8 cellular contexts compared by ENCODE assay signal in genomic region chr12:49706351-49707126, GRCh38. TPM values are rescaled to one million over a fixed set of nuclear protein-coding genes. Genes with fewer than 3 reads are reported as not detected.
DNase-seq lines count a peak whose midpoint lies in the region; ATAC-seq and TF ChIP-seq lines count a peak whose summit lies in the region.

No MANE protein-coding gene starts in this region.

- TF ChIP-seq EP300 in esophagus muscularis mucosa (IDR thresholded peaks at IDR 0.05) (no peak), transverse colon (IDR thresholded peaks at IDR 0.05; ENCODE audit: low read depth) (no peak)

- peaks cover 7% of the 10 kb centered on the region for H3K36me3 Mint-ChIP-seq in activated CD4-positive, alpha-beta memory T cell treated with anti-CD3 and anti-CD28 coated beads, Interleukin-2, amount 10 ng/mL, durations not matched to agents 7 days and 5 days (ENCODE audit: low read depth)

- peak overlapping the region; percentile 65 for H3K27ac Mint-ChIP-seq in activated CD4-positive, alpha-beta memory T cell treated with anti-CD3 and anti-CD28 coated beads, Interleukin-2, amount 10 ng/mL, durations not matched to agents 7 days and 5 days

- under 1% methylated on average over 26 of the region's 43 CpGs for WGBS in esophagus muscularis mucosa
- 6 to 19% methylated on average over 4 to 39 of the region's 43 CpGs for WGBS in transverse colon (ENCODE audit: low coverage in 1 of 2), 2 donors

- CTCF ChIA-PET in activated CD4-positive, alpha-beta memory T cell treated with anti-CD3 and anti-CD28 coated beads, Interleukin-2, amount 10 ng/mL, durations not matched to agents 7 days and 5 days (lab: Charles Lee), result interaction anchor here (0.7 to 13.4 kb wide), 13 partner anchors 9 to 137 kb away, joined by 3 to 372 read pairs (median 5); partner anchors contain the start of genes BCDIN3D and TMBIM6

- POLR2A ChIA-PET in activated CD4-positive, alpha-beta memory T cell treated with anti-CD3 and anti-CD28 coated beads, Interleukin-2, amount 10 ng/mL, durations not matched to agents 7 days and 5 days (lab: Charles Lee), result interaction anchor here (0.8 to 6.9 kb wide), 12 partner anchors 23 to 84 kb away, joined by 3 to 72 read pairs (median 12); partner anchors contain the start of genes PRPF40B and TMBIM6

- H3K4me3 Mint-ChIP-seq in activated CD4-positive, alpha-beta memory T cell treated with anti-CD3 and anti-CD28 coated beads, Interleukin-2, amount 10 ng/mL, durations not matched to agents 7 days and 5 days, result peak overlapping the region; percentile 88

- DNase-seq in CD1c-positive myeloid dendritic cell (ENCODE audit: extremely low spot score) (peak; percentile 30), esophagus muscularis mucosa (ENCODE audit: extremely low spot score) (no peak), transverse colon (peak; percentile 18)
- peak; percentile 28 for DNase-seq in activated CD4-positive, alpha-beta memory T cell treated with anti-CD3 and anti-CD28 coated beads, Interleukin-2, amount 10 ng/mL, durations not matched to agents 7 days and 5 days

- H3K4me1 ChIP-seq in HUES6 (ENCODE audit: control insufficient read depth, insufficient read depth, low read length), result peaks cover 34% of the 10 kb centered on the region
- peaks cover 12 to 44% (median 37%) of the 10 kb centered on the region in 4 donors for H3K4me1 ChIP-seq in esophagus muscularis mucosa
- no peaks in the 10 kb centered on the region for H3K4me1 ChIP-seq in mucosa of stomach (ENCODE audit: control insufficient read depth, insufficient read depth, low read length)
- H3K4me1 ChIP-seq in transverse colon, result peaks cover 0 to 40% (median 15%) of the 10 kb centered on the region in 4 donors

- no peaks in the 10 kb centered on the region for H3K9me3 Mint-ChIP-seq in activated CD4-positive, alpha-beta memory T cell treated with anti-CD3 and anti-CD28 coated beads, Interleukin-2, amount 10 ng/mL, durations not matched to agents 7 days and 5 days

- intact Hi-C loops in esophagus muscularis mucosa (cut with DNase I), result loop anchor here (1.0 kb wide), 1 partner anchor 62 kb away; no protein-coding TSS in a partner anchor
- intact Hi-C loops in transverse colon (cut with DNase I; ENCODE audit: low total_unique reads), result loop anchor here (2.0 kb wide), 2 partner anchors 34 to 62 kb away; no protein-coding TSS in a partner anchor

- TF ChIP-seq CTCF in esophagus muscularis mucosa (IDR thresholded peaks at IDR 0.05), result no peak
- no peak for TF ChIP-seq CTCF in transverse colon (IDR thresholded peaks at IDR 0.05)

- peaks cover 43% of the 10 kb centered on the region for H3K4me1 Mint-ChIP-seq in activated CD4-positive, alpha-beta memory T cell treated with anti-CD3 and anti-CD28 coated beads, Interleukin-2, amount 10 ng/mL, durations not matched to agents 7 days and 5 days

- H3K4me3 ChIP-seq in HUES6 (ENCODE audit: low read depth, low read length), result peak overlapping the region; percentile 91
- peak overlapping the region; percentile 68 to 79 (median 76) for H3K4me3 ChIP-seq in esophagus muscularis mucosa
- no peak overlapping the region for H3K4me3 ChIP-seq in mucosa of stomach (ENCODE audit: low read length)
- peak overlapping the region; percentile 78 to 83 (median 79) for H3K4me3 ChIP-seq in transverse colon

- H3K9me3 ChIP-seq in HUES6 (ENCODE audit: control insufficient read depth, insufficient read depth, low read depth, low read length) (no peaks in the 10 kb centered on the region), esophagus muscularis mucosa (no peaks in the 10 kb centered on the region), mucosa of stomach (ENCODE audit: control insufficient read depth, low read length) (no peaks in the 10 kb centered on the region), transverse colon (no peaks in the 10 kb centered on the region)

- H3K36me3 ChIP-seq in HUES6 (ENCODE audit: control insufficient read depth, insufficient read depth, low read length) (no peaks in the 10 kb centered on the region), esophagus muscularis mucosa (no peaks in the 10 kb centered on the region), mucosa of stomach (ENCODE audit: control insufficient read depth, insufficient read depth, low read length) (no peaks in the 10 kb centered on the region), transverse colon (no peaks in the 10 kb centered on the region)

- ATAC-seq in GM21360 (IDR thresholded peaks at IDR 0.05; ENCODE audit: unreplicated experiment), result peak; percentile 6
- ATAC-seq in GM18909 (IDR thresholded peaks at IDR 0.05; ENCODE audit: poor library complexity, unreplicated experiment), result no peak

- no peak for TF ChIP-seq POLR2A in esophagus muscularis mucosa (IDR thresholded peaks at IDR 0.05; ENCODE audit: low read depth)
- no peak for TF ChIP-seq POLR2A in transverse colon (IDR thresholded peaks at IDR 0.05)

- H3K27me3 ChIP-seq in HUES6 (ENCODE audit: control insufficient read depth, insufficient read depth, low read length) (peaks cover 28% of the 10 kb centered on the region), esophagus muscularis mucosa (peaks cover 0 to 4% (median 0%) of the 10 kb centered on the region in 4 donors), mucosa of stomach (ENCODE audit: control insufficient read depth, insufficient read depth, low read length) (peaks cover 24% of the 10 kb centered on the region), transverse colon (peaks cover 29% of the 10 kb centered on the region)

- H3K27ac ChIP-seq in HUES6 (ENCODE audit: low read depth, low read length), result peak overlapping the region; percentile 72; the same call in 1 of the 2 replicates
- peak overlapping the region; percentile 83 to 86 (median 84) for H3K27ac ChIP-seq in esophagus muscularis mucosa (replicated peaks in 1 of 4)
- H3K27ac ChIP-seq in transverse colon, result peak overlapping the region; percentile 86 to 94 (median 92)

- H3K9ac ChIP-seq in HUES6 (ENCODE audit: low read length) (peak overlapping the region; percentile 80), mucosa of stomach (ENCODE audit: low read length) (peak overlapping the region; percentile 61)

- in situ Hi-C loops in transverse colon (cut with MboI; ENCODE audit: low pct_ligation_motif_present in 1 of 4, low pct_unique_long_range_greater_than_20kb in 1 of 4, low sequenced_read_pairs in 3 of 4), result loop anchor here (5.0 kb wide), 2 partner anchors 54 to 64 kb away; no protein-coding TSS in a partner anchor

- H3K27me3 Mint-ChIP-seq in activated CD4-positive, alpha-beta memory T cell treated with anti-CD3 and anti-CD28 coated beads, Interleukin-2, amount 10 ng/mL, durations not matched to agents 7 days and 5 days, result peaks cover 21% of the 10 kb centered on the region

RNA-seq across cellular contexts. Expression of gene FMNL3, which starts 0.7 kb away (rescaled TPM):
- total RNA-seq in activated CD4-positive, alpha-beta memory T cell treated with anti-CD3 and anti-CD28 coated beads, Interleukin-2, amount 10 ng/mL, durations not matched to agents 7 days and 5 days, result 10 to 100 TPM; 34.7 to 34.9 TPM
- total RNA-seq in esophagus muscularis mucosa (10 to 100 TPM in 3 of 4 donors, 1 to 10 TPM in 1; 9.6 to 14.6 (median 12.8) TPM), transverse colon (10 to 100 TPM in 1 of 4 donors, 1 to 10 TPM in 3; 5.3 to 16.5 (median 8.2) TPM)

RNA-seq across cellular contexts. Expression of gene TMBIM6, which starts 34.8 kb away (rescaled TPM):
- total RNA-seq in activated CD4-positive, alpha-beta memory T cell treated with anti-CD3 and anti-CD28 coated beads, Interleukin-2, amount 10 ng/mL, durations not matched to agents 7 days and 5 days, result 100 to 1,000 TPM; 600 to 613 TPM
- total RNA-seq in esophagus muscularis mucosa (100 to 1,000 TPM; 228 to 395 (median 322) TPM), transverse colon (100 to 1,000 TPM; 234 to 709 (median 558) TPM)
